ENCODE assay signal across 30 cellular contexts in genomic region chr18:66439207-66439606, GRCh38.
"Had no signal": no experiment of that assay in that cellular context is flagged by ENCODE, and none has a peak within 500 bp of the region (broad histone marks: within the 10 kb centered on the region; RNA-seq: fewer than 3 reads in every experiment).

No MANE protein-coding gene starts in this region.

- H3K27me3 ChIP-seq: body of pancreas, colonic mucosa, gastroesophageal sphincter, ovary, right lobe of liver, suprapubic skin, tibial artery had no signal

- H3K4me1 ChIP-seq: body of pancreas, colonic mucosa, gastroesophageal sphincter, right lobe of liver, suprapubic skin, tibial artery had no signal

- H3K9me3 ChIP-seq: body of pancreas, colonic mucosa, gastroesophageal sphincter, ovary, right lobe of liver, suprapubic skin, tibial artery had no signal

- DNase-seq: activated CD4-positive, alpha-beta T cell treated with anti-CD3 and anti-CD28 coated beads, Interleukin-2, amount 50 U/mL, for 1 hour; activated CD4-positive, CD25-positive, alpha-beta regulatory T cell treated with anti-CD3 and anti-CD28 coated beads, Interleukin-2, amount 50 U/mL, for 72 hours; activated CD8-positive, alpha-beta memory T cell treated with anti-CD3 and anti-CD28 coated beads, Interleukin-2, amount 10 ng/mL, durations not matched to agents 7 days and 5 days; activated CD8-positive, alpha-beta T cell treated with anti-CD3 and anti-CD28 coated beads, Interleukin-2, amount 10 ng/mL, durations not matched to agents 7 days and 5 days; activated naive CD4-positive, alpha-beta T cell; activated T-cell treated with anti-CD3 and anti-CD28 coated beads, Interleukin-2, amount 50 U/mL, for 48 hours; anterior cingulate cortex; colonic mucosa; effector memory CD8-positive, alpha-beta T cell; hippocampal formation; left colon; naive B cell; nephron progenitor cell; ovary; right lobe of liver; stimulated activated CD4-positive, alpha-beta T cell treated with anti-CD3 and anti-CD28 coated beads, Interleukin-12 subunit alpha, Interleukin-12 subunit beta, amount 100 ng/mL, for 4 hours; stimulated activated CD4-positive, alpha-beta T cell treated with anti-CD3 and anti-CD28 coated beads, Interleukin-4, amount 100 ng/mL, for 4 hours; stimulated activated CD8-positive, alpha-beta memory T cell treated with anti-CD3 and anti-CD28 coated beads, Interleukin-4, amount 100 ng/mL, for 48 hours; stimulated activated naive CD4-positive, alpha-beta T cell; tibial artery had no signal

- H3K27ac Mint-ChIP-seq: activated CD8-positive, alpha-beta memory T cell treated with anti-CD3 and anti-CD28 coated beads, Interleukin-2, amount 10 ng/mL, durations not matched to agents 7 days and 5 days; activated CD8-positive, alpha-beta T cell treated with anti-CD3 and anti-CD28 coated beads, Interleukin-2, amount 10 ng/mL, durations not matched to agents 7 days and 5 days; activated naive CD8-positive, alpha-beta T cell; activated T-helper 2 cell treated with anti-CD3 and anti-CD28 coated beads, Interferon-gamma antibody, Interleukin-2, Interleukin-4, amounts not matched to agents 10 μg/mL and 5 μg/mL and 100 μg/mL, durations not matched to agents 14 hours and 24 hours and 36 hours; effector memory CD8-positive, alpha-beta T cell; mesothelial cell of epicardium; naive B cell; nephron progenitor cell; progenitor cell of endocrine pancreas had no signal

- H3K36me3 Mint-ChIP-seq: activated CD8-positive, alpha-beta memory T cell treated with anti-CD3 and anti-CD28 coated beads, Interleukin-2, amount 10 ng/mL, durations not matched to agents 7 days and 5 days; activated naive CD8-positive, alpha-beta T cell; mesothelial cell of epicardium; naive B cell had no signal

- ATAC-seq: activated CD8-positive, alpha-beta memory T cell treated with anti-CD3 and anti-CD28 coated beads, Interleukin-2, amount 10 ng/mL, durations not matched to agents 7 days and 5 days; activated CD8-positive, alpha-beta T cell treated with anti-CD3 and anti-CD28 coated beads, Interleukin-2, amount 10 ng/mL, durations not matched to agents 7 days and 5 days; body of pancreas; effector memory CD8-positive, alpha-beta T cell; gastroesophageal sphincter; left colon had no signal

- H3K9me3 Mint-ChIP-seq: mesothelial cell of epicardium, nephron progenitor cell had no signal

- H3K4me3 Mint-ChIP-seq: activated CD8-positive, alpha-beta memory T cell treated with anti-CD3 and anti-CD28 coated beads, Interleukin-2, amount 10 ng/mL, durations not matched to agents 7 days and 5 days; activated CD8-positive, alpha-beta T cell treated with anti-CD3 and anti-CD28 coated beads, Interleukin-2, amount 10 ng/mL, durations not matched to agents 7 days and 5 days; activated naive CD8-positive, alpha-beta T cell; effector memory CD8-positive, alpha-beta T cell; mesothelial cell of epicardium; nephron progenitor cell had no signal

- H3K36me3 ChIP-seq: colonic mucosa, gastroesophageal sphincter, ovary, right lobe of liver, suprapubic skin, tibial artery had no signal

- H3K4me3 ChIP-seq: body of pancreas, colonic mucosa, gastroesophageal sphincter, ovary, right lobe of liver, suprapubic skin, tibial artery had no signal

- H3K27ac ChIP-seq: body of pancreas, colonic mucosa, gastroesophageal sphincter, ovary, right lobe of liver, suprapubic skin, tibial artery, VCaP had no signal

- H3K4me1 Mint-ChIP-seq: activated CD8-positive, alpha-beta memory T cell treated with anti-CD3 and anti-CD28 coated beads, Interleukin-2, amount 10 ng/mL, durations not matched to agents 7 days and 5 days; mesothelial cell of epicardium; naive B cell; nephron progenitor cell had no signal

- H3K27me3 Mint-ChIP-seq: activated CD8-positive, alpha-beta memory T cell treated with anti-CD3 and anti-CD28 coated beads, Interleukin-2, amount 10 ng/mL, durations not matched to agents 7 days and 5 days; activated naive CD8-positive, alpha-beta T cell; effector memory CD8-positive, alpha-beta T cell; naive B cell; progenitor cell of endocrine pancreas had no signal

- FAIRE-seq: endothelial cell of umbilical vein, keratinocyte had no signal
